ENCODE assay signal across 1 cellular context in the genomic region with DNA sequence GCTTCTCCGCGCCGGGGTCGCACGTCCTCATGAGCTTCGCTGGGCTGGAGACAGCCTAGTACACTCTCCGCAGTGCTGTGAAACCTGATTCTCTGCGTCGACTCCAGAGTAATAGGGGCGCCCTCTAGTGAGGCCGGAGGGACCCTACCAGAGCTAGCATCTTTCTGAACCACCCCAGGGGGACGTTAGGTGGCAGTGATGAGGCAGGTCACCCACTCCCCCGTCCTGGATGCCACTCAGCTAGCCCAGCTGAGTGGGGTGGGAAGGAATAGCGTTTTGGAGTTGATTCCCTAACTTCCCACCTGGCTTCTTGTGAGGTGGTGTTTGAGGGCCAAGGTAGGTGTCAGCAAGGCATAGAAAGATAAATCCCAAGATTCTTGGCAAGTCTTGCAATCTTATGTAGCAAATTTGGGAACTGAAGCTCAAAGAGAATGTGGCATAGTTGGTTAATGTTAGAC.
A peak's percentile ranks its signal among the peaks of the same experiment; 100 is the strongest.
TF ChIP-seq lines count a peak whose summit lies in the region.

No MANE protein-coding gene starts in this region.

TF ChIP-seq in HepG2, 621 proteins besides CTCF, POLR2A, EP300 and RAD21 (continued from another document):
- TF ChIP-seq U2AF2 (IDR thresholded peaks at IDR 0.05; ENCODE audit: low read depth, low read length) (no peak), FOXM1 (CRISPR knock-in tag; IDR thresholded peaks at IDR 0.05) (no peak), ZNF562 (CRISPR knock-in tag; IDR thresholded peaks at IDR 0.05; ENCODE audit: borderline replicate concordance) (no peak), ZNF501 (CRISPR knock-in tag; IDR thresholded peaks at IDR 0.05) (peak; percentile 84), ZNF180 (CRISPR knock-in tag; IDR thresholded peaks at IDR 0.05; ENCODE audit: borderline replicate concordance, low read depth) (no peak), DR1 (CRISPR knock-in tag; IDR thresholded peaks at IDR 0.05) (no peak), ZMYM4 (CRISPR knock-in tag; IDR thresholded peaks at IDR 0.05) (peak; percentile 56; the same call in 1 of the 2 replicates), U2AF1 (optimal IDR thresholded peaks at IDR 0.05; ENCODE audit: low read depth, low read length) (no peak), FOXO1 (CRISPR knock-in tag; IDR thresholded peaks at IDR 0.05) (no peak), RNF2 (conservative IDR thresholded peaks at IDR 0.05; ENCODE audit: low read depth) (no peak), ZNF773 (CRISPR knock-in tag; IDR thresholded peaks at IDR 0.05; ENCODE audit: borderline replicate concordance) (no peak), ZNF205 (CRISPR knock-in tag; IDR thresholded peaks at IDR 0.05) (0 out of 2 replicates have a peak, but pooled peaks have one; percentile 65), HNRNPL (IDR thresholded peaks at IDR 0.05; ENCODE audit: low read depth, low read length) (no peak), GATAD2A (CRISPR knock-in tag; IDR thresholded peaks at IDR 0.05) (peak; percentile 69; the same call in 1 of the 2 replicates), CBX1 (IDR thresholded peaks at IDR 0.05; ENCODE audit: low read depth) (peak; percentile 29), CHD2 (IDR thresholded peaks at IDR 0.05; ENCODE audit: low read depth, low read length) (no peak), MIER3 (CRISPR knock-in tag; IDR thresholded peaks at IDR 0.05; ENCODE audit: borderline replicate concordance) (0 out of 2 replicates have a peak, but pooled peaks have one; percentile 48), RBAK (CRISPR knock-in tag; IDR thresholded peaks at IDR 0.05) (no peak), STAG1 (CRISPR knock-in tag; IDR thresholded peaks at IDR 0.05) (peak; percentile 89), ZNF354B (CRISPR knock-in tag; IDR thresholded peaks at IDR 0.05) (no peak), ZNF891 (CRISPR knock-in tag; IDR thresholded peaks at IDR 0.05) (0 out of 2 replicates have a peak, but pooled peaks have one; percentile 40), CHD4 (IDR thresholded peaks at IDR 0.05; ENCODE audit: borderline replicate concordance, low read length) (no peak)
- TF ChIP-seq, protein P1, sequence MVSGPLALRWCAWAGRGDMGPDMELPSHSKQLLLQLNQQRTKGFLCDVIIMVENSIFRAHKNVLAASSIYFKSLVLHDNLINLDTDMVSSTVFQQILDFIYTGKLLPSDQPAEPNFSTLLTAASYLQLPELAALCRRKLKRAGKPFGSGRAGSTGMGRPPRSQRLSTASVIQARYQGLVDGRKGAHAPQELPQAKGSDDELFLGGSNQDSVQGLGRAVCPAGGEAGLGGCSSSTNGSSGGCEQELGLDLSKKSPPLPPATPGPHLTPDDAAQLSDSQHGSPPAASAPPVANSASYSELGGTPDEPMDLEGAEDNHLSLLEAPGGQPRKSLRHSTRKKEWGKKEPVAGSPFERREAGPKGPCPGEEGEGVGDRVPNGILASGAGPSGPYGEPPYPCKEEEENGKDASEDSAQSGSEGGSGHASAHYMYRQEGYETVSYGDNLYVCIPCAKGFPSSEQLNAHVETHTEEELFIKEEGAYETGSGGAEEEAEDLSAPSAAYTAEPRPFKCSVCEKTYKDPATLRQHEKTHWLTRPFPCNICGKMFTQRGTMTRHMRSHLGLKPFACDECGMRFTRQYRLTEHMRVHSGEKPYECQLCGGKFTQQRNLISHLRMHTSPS (CRISPR knock-in tag; IDR thresholded peaks at IDR 0.05; ENCODE audit: low read depth), result no peak
- TF ChIP-seq, protein P2, sequence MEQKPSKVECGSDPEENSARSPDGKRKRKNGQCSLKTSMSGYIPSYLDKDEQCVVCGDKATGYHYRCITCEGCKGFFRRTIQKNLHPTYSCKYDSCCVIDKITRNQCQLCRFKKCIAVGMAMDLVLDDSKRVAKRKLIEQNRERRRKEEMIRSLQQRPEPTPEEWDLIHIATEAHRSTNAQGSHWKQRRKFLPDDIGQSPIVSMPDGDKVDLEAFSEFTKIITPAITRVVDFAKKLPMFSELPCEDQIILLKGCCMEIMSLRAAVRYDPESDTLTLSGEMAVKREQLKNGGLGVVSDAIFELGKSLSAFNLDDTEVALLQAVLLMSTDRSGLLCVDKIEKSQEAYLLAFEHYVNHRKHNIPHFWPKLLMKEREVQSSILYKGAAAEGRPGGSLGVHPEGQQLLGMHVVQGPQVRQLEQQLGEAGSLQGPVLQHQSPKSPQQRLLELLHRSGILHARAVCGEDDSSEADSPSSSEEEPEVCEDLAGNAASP (CRISPR knock-in tag; IDR thresholded peaks at IDR 0.05; ENCODE audit: borderline replicate concordance), result peak; percentile 27; the same call in 1 of the 2 replicates
- TF ChIP-seq, protein P3, sequence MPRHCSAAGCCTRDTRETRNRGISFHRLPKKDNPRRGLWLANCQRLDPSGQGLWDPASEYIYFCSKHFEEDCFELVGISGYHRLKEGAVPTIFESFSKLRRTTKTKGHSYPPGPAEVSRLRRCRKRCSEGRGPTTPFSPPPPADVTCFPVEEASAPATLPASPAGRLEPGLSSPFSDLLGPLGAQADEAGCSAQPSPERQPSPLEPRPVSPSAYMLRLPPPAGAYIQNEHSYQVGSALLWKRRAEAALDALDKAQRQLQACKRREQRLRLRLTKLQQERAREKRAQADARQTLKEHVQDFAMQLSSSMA (CRISPR knock-in tag; IDR thresholded peaks at IDR 0.05), result no peak
- TF ChIP-seq, protein P4, sequence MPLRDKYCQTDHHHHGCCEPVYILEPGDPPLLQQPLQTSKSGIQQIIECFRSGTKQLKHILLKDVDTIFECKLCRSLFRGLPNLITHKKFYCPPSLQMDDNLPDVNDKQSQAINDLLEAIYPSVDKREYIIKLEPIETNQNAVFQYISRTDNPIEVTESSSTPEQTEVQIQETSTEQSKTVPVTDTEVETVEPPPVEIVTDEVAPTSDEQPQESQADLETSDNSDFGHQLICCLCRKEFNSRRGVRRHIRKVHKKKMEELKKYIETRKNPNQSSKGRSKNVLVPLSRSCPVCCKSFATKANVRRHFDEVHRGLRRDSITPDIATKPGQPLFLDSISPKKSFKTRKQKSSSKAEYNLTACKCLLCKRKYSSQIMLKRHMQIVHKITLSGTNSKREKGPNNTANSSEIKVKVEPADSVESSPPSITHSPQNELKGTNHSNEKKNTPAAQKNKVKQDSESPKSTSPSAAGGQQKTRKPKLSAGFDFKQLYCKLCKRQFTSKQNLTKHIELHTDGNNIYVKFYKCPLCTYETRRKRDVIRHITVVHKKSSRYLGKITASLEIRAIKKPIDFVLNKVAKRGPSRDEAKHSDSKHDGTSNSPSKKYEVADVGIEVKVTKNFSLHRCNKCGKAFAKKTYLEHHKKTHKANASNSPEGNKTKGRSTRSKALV (CRISPR knock-in tag; IDR thresholded peaks at IDR 0.05), result no peak
- TF ChIP-seq, protein P5, sequence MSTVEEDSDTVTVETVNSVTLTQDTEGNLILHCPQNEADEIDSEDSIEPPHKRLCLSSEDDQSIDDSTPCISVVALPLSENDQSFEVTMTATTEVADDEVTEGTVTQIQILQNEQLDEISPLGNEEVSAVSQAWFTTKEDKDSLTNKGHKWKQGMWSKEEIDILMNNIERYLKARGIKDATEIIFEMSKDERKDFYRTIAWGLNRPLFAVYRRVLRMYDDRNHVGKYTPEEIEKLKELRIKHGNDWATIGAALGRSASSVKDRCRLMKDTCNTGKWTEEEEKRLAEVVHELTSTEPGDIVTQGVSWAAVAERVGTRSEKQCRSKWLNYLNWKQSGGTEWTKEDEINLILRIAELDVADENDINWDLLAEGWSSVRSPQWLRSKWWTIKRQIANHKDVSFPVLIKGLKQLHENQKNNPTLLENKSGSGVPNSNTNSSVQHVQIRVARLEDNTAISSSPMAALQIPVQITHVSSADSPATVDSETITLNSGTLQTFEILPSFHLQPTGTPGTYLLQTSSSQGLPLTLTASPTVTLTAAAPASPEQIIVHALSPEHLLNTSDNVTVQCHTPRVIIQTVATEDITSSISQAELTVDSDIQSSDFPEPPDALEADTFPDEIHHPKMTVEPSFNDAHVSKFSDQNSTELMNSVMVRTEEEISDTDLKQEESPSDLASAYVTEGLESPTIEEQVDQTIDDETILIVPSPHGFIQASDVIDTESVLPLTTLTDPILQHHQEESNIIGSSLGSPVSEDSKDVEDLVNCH (CRISPR knock-in tag; IDR thresholded peaks at IDR 0.05), result no peak
- TF ChIP-seq, protein P6, sequence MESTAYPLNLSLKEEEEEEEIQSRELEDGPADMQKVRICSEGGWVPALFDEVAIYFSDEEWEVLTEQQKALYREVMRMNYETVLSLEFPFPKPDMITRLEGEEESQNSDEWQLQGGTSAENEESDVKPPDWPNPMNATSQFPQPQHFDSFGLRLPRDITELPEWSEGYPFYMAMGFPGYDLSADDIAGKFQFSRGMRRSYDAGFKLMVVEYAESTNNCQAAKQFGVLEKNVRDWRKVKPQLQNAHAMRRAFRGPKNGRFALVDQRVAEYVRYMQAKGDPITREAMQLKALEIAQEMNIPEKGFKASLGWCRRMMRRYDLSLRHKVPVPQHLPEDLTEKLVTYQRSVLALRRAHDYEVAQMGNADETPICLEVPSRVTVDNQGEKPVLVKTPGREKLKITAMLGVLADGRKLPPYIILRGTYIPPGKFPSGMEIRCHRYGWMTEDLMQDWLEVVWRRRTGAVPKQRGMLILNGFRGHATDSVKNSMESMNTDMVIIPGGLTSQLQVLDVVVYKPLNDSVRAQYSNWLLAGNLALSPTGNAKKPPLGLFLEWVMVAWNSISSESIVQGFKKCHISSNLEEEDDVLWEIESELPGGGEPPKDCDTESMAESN (CRISPR knock-in tag; conservative IDR thresholded peaks at IDR 0.05), result peak; percentile 36; the same call in 1 of the 2 replicates
- TF ChIP-seq, protein P7, sequence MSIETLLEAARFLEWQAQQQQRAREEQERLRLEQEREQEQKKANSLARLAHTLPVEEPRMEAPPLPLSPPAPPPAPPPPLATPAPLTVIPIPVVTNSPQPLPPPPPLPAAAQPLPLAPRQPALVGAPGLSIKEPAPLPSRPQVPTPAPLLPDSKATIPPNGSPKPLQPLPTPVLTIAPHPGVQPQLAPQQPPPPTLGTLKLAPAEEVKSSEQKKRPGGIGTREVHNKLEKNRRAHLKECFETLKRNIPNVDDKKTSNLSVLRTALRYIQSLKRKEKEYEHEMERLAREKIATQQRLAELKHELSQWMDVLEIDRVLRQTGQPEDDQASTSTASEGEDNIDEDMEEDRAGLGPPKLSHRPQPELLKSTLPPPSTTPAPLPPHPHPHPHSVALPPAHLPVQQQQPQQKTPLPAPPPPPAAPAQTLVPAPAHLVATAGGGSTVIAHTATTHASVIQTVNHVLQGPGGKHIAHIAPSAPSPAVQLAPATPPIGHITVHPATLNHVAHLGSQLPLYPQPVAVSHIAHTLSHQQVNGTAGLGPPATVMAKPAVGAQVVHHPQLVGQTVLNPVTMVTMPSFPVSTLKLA (IDR thresholded peaks at IDR 0.05), result no peak
- TF ChIP-seq, protein P8, sequence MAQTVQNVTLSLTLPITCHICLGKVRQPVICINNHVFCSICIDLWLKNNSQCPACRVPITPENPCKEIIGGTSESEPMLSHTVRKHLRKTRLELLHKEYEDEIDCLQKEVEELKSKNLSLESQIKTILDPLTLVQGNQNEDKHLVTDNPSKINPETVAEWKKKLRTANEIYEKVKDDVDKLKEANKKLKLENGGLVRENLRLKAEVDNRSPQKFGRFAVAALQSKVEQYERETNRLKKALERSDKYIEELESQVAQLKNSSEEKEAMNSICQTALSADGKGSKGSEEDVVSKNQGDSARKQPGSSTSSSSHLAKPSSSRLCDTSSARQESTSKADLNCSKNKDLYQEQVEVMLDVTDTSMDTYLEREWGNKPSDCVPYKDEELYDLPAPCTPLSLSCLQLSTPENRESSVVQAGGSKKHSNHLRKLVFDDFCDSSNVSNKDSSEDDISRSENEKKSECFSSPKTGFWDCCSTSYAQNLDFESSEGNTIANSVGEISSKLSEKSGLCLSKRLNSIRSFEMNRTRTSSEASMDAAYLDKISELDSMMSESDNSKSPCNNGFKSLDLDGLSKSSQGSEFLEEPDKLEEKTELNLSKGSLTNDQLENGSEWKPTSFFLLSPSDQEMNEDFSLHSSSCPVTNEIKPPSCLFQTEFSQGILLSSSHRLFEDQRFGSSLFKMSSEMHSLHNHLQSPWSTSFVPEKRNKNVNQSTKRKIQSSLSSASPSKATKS (CRISPR knock-in tag; IDR thresholded peaks at IDR 0.05), result no peak
- TF ChIP-seq, protein P9, sequence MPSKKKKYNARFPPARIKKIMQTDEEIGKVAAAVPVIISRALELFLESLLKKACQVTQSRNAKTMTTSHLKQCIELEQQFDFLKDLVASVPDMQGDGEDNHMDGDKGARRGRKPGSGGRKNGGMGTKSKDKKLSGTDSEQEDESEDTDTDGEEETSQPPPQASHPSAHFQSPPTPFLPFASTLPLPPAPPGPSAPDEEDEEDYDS (CRISPR knock-in tag; IDR thresholded peaks at IDR 0.05), result 0 out of 2 replicates have a peak, but pooled peaks have one; percentile 27
